1 cellular context compared by ENCODE assay signal in the genomic region with DNA sequence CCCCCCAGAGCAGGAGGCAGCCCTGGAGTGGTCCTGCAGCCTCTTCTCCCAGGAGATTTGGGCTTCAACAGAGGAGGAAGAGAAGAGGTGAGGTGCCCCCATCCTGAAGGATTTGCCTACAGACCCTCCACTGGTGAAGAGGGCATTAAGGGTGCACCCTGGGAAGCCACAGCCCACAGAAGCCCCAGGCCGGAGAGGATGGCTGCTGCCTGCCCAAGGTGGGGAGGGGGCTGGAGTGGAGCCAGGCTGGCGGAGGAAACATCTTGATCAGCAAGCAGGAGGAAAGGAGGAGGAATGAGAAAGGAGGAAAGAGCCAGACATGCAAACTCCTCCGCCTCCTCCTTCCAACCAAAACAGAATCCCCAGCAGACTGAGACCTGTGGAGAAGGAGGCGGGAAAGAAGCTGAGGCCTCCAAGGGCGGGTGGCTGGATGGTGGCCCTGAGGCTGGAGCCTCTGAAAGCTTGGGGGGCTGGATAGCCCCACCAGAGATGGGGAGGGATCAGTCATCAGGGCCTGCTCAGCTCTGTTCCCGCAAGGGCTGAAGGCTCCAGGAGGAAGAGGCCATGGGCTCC.
TF ChIP-seq lines count a peak whose summit lies in the region.

No MANE protein-coding gene starts in this region.

TF ChIP-seq in GM23338, 12 proteins besides CTCF, POLR2A, EP300 and RAD21 (continued from another document):
- TF ChIP-seq, protein P1, sequence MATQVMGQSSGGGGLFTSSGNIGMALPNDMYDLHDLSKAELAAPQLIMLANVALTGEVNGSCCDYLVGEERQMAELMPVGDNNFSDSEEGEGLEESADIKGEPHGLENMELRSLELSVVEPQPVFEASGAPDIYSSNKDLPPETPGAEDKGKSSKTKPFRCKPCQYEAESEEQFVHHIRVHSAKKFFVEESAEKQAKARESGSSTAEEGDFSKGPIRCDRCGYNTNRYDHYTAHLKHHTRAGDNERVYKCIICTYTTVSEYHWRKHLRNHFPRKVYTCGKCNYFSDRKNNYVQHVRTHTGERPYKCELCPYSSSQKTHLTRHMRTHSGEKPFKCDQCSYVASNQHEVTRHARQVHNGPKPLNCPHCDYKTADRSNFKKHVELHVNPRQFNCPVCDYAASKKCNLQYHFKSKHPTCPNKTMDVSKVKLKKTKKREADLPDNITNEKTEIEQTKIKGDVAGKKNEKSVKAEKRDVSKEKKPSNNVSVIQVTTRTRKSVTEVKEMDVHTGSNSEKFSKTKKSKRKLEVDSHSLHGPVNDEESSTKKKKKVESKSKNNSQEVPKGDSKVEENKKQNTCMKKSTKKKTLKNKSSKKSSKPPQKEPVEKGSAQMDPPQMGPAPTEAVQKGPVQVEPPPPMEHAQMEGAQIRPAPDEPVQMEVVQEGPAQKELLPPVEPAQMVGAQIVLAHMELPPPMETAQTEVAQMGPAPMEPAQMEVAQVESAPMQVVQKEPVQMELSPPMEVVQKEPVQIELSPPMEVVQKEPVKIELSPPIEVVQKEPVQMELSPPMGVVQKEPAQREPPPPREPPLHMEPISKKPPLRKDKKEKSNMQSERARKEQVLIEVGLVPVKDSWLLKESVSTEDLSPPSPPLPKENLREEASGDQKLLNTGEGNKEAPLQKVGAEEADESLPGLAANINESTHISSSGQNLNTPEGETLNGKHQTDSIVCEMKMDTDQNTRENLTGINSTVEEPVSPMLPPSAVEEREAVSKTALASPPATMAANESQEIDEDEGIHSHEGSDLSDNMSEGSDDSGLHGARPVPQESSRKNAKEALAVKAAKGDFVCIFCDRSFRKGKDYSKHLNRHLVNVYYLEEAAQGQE (IDR thresholded peaks at IDR 0.05; ENCODE audit: unreplicated experiment) = no peak
- TF ChIP-seq ZNF331 (CRISPR knock-in tag; IDR thresholded peaks at IDR 0.05; ENCODE audit: low read depth) (no peak), JUNB (IDR thresholded peaks at IDR 0.05; ENCODE audit: unreplicated experiment) (no peak), STAT1 (IDR thresholded peaks at IDR 0.05; ENCODE audit: unreplicated experiment) (no peak), EZH2 (IDR thresholded peaks at IDR 0.05; ENCODE audit: low read depth, unreplicated experiment) (no peak)
- TF ChIP-seq, protein P2, sequence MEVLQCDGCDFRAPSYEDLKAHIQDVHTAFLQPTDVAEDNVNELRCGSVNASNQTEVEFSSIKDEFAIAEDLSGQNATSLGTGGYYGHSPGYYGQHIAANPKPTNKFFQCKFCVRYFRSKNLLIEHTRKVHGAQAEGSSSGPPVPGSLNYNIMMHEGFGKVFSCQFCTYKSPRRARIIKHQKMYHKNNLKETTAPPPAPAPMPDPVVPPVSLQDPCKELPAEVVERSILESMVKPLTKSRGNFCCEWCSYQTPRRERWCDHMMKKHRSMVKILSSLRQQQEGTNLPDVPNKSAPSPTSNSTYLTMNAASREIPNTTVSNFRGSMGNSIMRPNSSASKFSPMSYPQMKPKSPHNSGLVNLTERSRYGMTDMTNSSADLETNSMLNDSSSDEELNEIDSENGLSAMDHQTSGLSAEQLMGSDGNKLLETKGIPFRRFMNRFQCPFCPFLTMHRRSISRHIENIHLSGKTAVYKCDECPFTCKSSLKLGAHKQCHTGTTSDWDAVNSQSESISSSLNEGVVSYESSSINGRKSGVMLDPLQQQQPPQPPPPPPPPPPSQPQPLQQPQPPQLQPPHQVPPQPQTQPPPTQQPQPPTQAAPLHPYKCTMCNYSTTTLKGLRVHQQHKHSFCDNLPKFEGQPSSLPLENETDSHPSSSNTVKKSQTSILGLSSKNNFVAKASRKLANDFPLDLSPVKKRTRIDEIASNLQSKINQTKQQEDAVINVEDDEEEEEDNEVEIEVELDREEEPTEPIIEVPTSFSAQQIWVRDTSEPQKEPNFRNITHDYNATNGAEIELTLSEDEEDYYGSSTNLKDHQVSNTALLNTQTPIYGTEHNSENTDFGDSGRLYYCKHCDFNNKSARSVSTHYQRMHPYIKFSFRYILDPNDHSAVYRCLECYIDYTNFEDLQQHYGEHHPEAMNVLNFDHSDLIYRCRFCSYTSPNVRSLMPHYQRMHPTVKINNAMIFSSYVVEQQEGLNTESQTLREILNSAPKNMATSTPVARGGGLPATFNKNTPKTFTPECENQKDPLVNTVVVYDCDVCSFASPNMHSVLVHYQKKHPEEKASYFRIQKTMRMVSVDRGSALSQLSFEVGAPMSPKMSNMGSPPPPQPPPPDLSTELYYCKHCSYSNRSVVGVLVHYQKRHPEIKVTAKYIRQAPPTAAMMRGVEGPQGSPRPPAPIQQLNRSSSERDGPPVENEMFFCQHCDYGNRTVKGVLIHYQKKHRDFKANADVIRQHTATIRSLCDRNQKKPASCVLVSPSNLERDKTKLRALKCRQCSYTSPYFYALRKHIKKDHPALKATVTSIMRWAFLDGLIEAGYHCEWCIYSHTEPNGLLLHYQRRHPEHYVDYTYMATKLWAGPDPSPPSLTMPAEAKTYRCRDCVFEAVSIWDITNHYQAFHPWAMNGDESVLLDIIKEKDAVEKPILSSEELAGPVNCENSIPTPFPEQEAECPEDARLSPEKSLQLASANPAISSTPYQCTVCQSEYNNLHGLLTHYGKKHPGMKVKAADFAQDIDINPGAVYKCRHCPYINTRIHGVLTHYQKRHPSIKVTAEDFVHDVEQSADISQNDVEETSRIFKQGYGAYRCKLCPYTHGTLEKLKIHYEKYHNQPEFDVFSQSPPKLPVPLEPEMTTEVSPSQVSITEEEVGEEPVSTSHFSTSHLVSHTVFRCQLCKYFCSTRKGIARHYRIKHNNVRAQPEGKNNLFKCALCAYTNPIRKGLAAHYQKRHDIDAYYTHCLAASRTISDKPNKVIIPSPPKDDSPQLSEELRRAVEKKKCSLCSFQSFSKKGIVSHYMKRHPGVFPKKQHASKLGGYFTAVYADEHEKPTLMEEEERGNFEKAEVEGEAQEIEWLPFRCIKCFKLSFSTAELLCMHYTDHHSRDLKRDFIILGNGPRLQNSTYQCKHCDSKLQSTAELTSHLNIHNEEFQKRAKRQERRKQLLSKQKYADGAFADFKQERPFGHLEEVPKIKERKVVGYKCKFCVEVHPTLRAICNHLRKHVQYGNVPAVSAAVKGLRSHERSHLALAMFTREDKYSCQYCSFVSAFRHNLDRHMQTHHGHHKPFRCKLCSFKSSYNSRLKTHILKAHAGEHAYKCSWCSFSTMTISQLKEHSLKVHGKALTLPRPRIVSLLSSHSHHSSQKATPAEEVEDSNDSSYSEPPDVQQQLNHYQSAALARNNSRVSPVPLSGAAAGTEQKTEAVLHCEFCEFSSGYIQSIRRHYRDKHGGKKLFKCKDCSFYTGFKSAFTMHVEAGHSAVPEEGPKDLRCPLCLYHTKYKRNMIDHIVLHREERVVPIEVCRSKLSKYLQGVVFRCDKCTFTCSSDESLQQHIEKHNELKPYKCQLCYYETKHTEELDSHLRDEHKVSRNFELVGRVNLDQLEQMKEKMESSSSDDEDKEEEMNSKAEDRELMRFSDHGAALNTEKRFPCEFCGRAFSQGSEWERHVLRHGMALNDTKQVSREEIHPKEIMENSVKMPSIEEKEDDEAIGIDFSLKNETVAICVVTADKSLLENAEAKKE (CRISPR knock-in tag; IDR thresholded peaks at IDR 0.05) = no peak
